In the genomic region with DNA sequence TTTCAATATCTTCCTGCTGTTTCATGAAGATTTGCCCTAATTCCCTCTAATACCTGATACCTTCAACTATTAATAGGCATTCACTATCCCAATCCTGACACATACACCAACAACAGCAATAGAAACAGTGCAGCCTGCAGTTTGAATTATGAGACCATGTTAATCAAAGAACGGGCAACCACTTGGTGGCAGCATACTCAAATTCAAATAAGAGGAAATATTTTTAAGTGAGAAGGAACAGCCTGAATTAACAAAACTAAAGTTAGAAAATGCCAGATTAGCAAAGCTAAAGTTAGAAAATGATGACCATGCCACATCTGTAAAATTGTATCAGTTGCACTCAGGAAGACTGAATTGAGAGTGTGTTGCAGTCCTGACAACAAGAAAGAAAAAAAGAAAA, we compare ENCODE assay signal across 10 cellular contexts.
A peak's percentile ranks its signal among the peaks of the same experiment; 100 is the strongest.
DNase-seq lines count a peak whose midpoint lies in the region.
"Had no signal": no experiment of that assay in that cellular context is flagged by ENCODE, and none has a peak within 500 bp of the region (broad histone marks: within the 10 kb centered on the region; RNA-seq: fewer than 3 reads in every experiment).

No MANE protein-coding gene starts in this region.

- H3K4me2 ChIP-seq in GM23248 (ENCODE audit: unreplicated experiment): no peak overlapping the region

- H3K4me3 ChIP-seq in GM23248: no peak overlapping the region
- no peak overlapping the region for H3K4me3 ChIP-seq in CD8-positive, alpha-beta memory T cell (ENCODE audit: low read length)
- H3K4me3 ChIP-seq: Peyer's patch had no signal

- no peaks in the 10 kb centered on the region for H4K20me1 ChIP-seq in GM23248 (ENCODE audit: insufficient read depth)

- H2AFZ ChIP-seq in GM23248: no peak overlapping the region
- H2AFZ ChIP-seq: parathyroid adenoma had no signal

- in situ Hi-C loops in GM23248 (cut with MboI): no loop called here

- H3K27ac ChIP-seq in GM23248: no peak overlapping the region
- no peak overlapping the region for H3K27ac ChIP-seq in CD8-positive, alpha-beta memory T cell (ENCODE audit: low read depth, low read length)
- H3K27ac ChIP-seq: parathyroid adenoma, Peyer's patch had no signal

- POLR2A ChIA-PET in CD8-positive, alpha-beta memory T cell (lab: Charles Lee): no interaction called here

- H3F3A ChIP-seq in GM23248 (ENCODE audit: insufficient read depth): no peaks in the 10 kb centered on the region

- peak; percentile 8 for DNase-seq in CD1c-positive myeloid dendritic cell (ENCODE audit: extremely low spot score)
- DNase-seq in GM23248: peak; percentile 34
- peak; percentile 0 to 6 for DNase-seq in SHP77 (lab: John Stamatoyannopoulos, UW)
- DNase-seq in iris pigment epithelial cell (ENCODE audit: low read depth): peak; percentile 40
- no peak for DNase-seq in activated T-helper 2 cell treated with anti-CD3 and anti-CD28 coated beads, Interferon-gamma antibody, Interleukin-2, Interleukin-4, amounts not matched to agents 10 μg/mL and 5 μg/mL and 100 μg/mL, durations not matched to agents 14 hours and 24 hours and 36 hours (ENCODE audit: low spot score)
- no peak for DNase-seq in T-helper 9 cell
- DNase-seq in CD8-positive, alpha-beta memory T cell: no peak
- DNase-seq in T-helper 2 cell treated with Interferon-gamma antibody and Interleukin-4, amounts not matched to agents 5 μg/mL and 100 μg/mL, for 36 hours (ENCODE audit: low spot score): no peak

- no peaks in the 10 kb centered on the region for H3K9me2 ChIP-seq in GM23248 (ENCODE audit: insufficient read depth)

- H3K27me3 ChIP-seq in GM23248 (replicated peaks; ENCODE audit: insufficient read depth): no peaks in the 10 kb centered on the region
- no peaks in the 10 kb centered on the region for H3K27me3 ChIP-seq in CD8-positive, alpha-beta memory T cell (ENCODE audit: insufficient read depth, low read length, poor library complexity, severe bottlenecking)
- H3K27me3 ChIP-seq: Peyer's patch had no signal

- H3K9ac ChIP-seq in GM23248: no peak overlapping the region
- H3K9ac ChIP-seq: parathyroid adenoma had no signal

- no peaks in the 10 kb centered on the region for H3K4me1 Mint-ChIP-seq in activated T-helper 2 cell treated with anti-CD3 and anti-CD28 coated beads, Interferon-gamma antibody, Interleukin-2, Interleukin-4, amounts not matched to agents 10 μg/mL and 5 μg/mL and 100 μg/mL, durations not matched to agents 14 hours and 24 hours and 36 hours (ENCODE audit: low read depth)
- no peaks in the 10 kb centered on the region for H3K4me1 Mint-ChIP-seq in CD8-positive, alpha-beta memory T cell
- H3K4me1 Mint-ChIP-seq in T-helper 2 cell treated with Interferon-gamma antibody and Interleukin-4, amounts not matched to agents 5 μg/mL and 100 μg/mL, for 36 hours (ENCODE audit: low read depth): no peaks in the 10 kb centered on the region

- no peaks in the 10 kb centered on the region for H3K36me3 ChIP-seq in GM23248 (ENCODE audit: low read depth)
- H3K36me3 ChIP-seq in CD8-positive, alpha-beta memory T cell (ENCODE audit: insufficient read depth, low read length): no peaks in the 10 kb centered on the region
- H3K36me3 ChIP-seq: Peyer's patch had no signal

- H3K9me3 ChIP-seq in GM23248 (ENCODE audit: low read depth): no peaks in the 10 kb centered on the region
- H3K9me3 ChIP-seq in CD8-positive, alpha-beta memory T cell (ENCODE audit: low read length): no peaks in the 10 kb centered on the region

- H3K36me3 Mint-ChIP-seq in activated T-helper 2 cell treated with anti-CD3 and anti-CD28 coated beads, Interferon-gamma antibody, Interleukin-2, Interleukin-4, amounts not matched to agents 10 μg/mL and 5 μg/mL and 100 μg/mL, durations not matched to agents 14 hours and 24 hours and 36 hours (ENCODE audit: low read depth): no peaks in the 10 kb centered on the region
- H3K36me3 Mint-ChIP-seq in CD8-positive, alpha-beta memory T cell: no peaks in the 10 kb centered on the region
- no peaks in the 10 kb centered on the region for H3K36me3 Mint-ChIP-seq in T-helper 2 cell treated with Interferon-gamma antibody and Interleukin-4, amounts not matched to agents 5 μg/mL and 100 μg/mL, for 36 hours (ENCODE audit: low read depth)

- intact Hi-C loops in activated T-helper 2 cell treated with anti-CD3 and anti-CD28 coated beads, Interferon-gamma antibody, Interleukin-2, Interleukin-4, amounts not matched to agents 10 μg/mL and 5 μg/mL and 100 μg/mL, durations not matched to agents 14 hours and 24 hours and 36 hours (cut with micrococcal nuclease): no loop called here

- no peaks in the 10 kb centered on the region for H3K79me2 ChIP-seq in GM23248 (ENCODE audit: insufficient read depth)
- H3K79me2 ChIP-seq: parathyroid adenoma had no signal

- no peak overlapping the region for H3K4me3 Mint-ChIP-seq in activated T-helper 2 cell treated with anti-CD3 and anti-CD28 coated beads, Interferon-gamma antibody, Interleukin-2, Interleukin-4, amounts not matched to agents 10 μg/mL and 5 μg/mL and 100 μg/mL, durations not matched to agents 14 hours and 24 hours and 36 hours (ENCODE audit: low read depth)
- H3K4me3 Mint-ChIP-seq in CD8-positive, alpha-beta memory T cell: no peak overlapping the region
- H3K4me3 Mint-ChIP-seq in T-helper 2 cell treated with Interferon-gamma antibody and Interleukin-4, amounts not matched to agents 5 μg/mL and 100 μg/mL, for 36 hours: no peak overlapping the region

- CTCF ChIA-PET in CD8-positive, alpha-beta memory T cell (lab: Charles Lee): no interaction called here

- H3K27me3 Mint-ChIP-seq in activated T-helper 2 cell treated with anti-CD3 and anti-CD28 coated beads, Interferon-gamma antibody, Interleukin-2, Interleukin-4, amounts not matched to agents 10 μg/mL and 5 μg/mL and 100 μg/mL, durations not matched to agents 14 hours and 24 hours and 36 hours (ENCODE audit: low read depth): no peaks in the 10 kb centered on the region
- peaks cover 0 to 13% of the 10 kb centered on the region in 2 donors for H3K27me3 Mint-ChIP-seq in CD8-positive, alpha-beta memory T cell
- H3K27me3 Mint-ChIP-seq in T-helper 2 cell treated with Interferon-gamma antibody and Interleukin-4, amounts not matched to agents 5 μg/mL and 100 μg/mL, for 36 hours (ENCODE audit: low read depth): no peaks in the 10 kb centered on the region

- H3K9me3 Mint-ChIP-seq in activated T-helper 2 cell treated with anti-CD3 and anti-CD28 coated beads, Interferon-gamma antibody, Interleukin-2, Interleukin-4, amounts not matched to agents 10 μg/mL and 5 μg/mL and 100 μg/mL, durations not matched to agents 14 hours and 24 hours and 36 hours: no peaks in the 10 kb centered on the region
- H3K9me3 Mint-ChIP-seq in CD8-positive, alpha-beta memory T cell: no peaks in the 10 kb centered on the region
- H3K9me3 Mint-ChIP-seq in T-helper 2 cell treated with Interferon-gamma antibody and Interleukin-4, amounts not matched to agents 5 μg/mL and 100 μg/mL, for 36 hours: no peaks in the 10 kb centered on the region

- H3K27ac Mint-ChIP-seq in activated T-helper 2 cell treated with anti-CD3 and anti-CD28 coated beads, Interferon-gamma antibody, Interleukin-2, Interleukin-4, amounts not matched to agents 10 μg/mL and 5 μg/mL and 100 μg/mL, durations not matched to agents 14 hours and 24 hours and 36 hours: no peak overlapping the region
- no peak overlapping the region for H3K27ac Mint-ChIP-seq in CD8-positive, alpha-beta memory T cell
- H3K27ac Mint-ChIP-seq in T-helper 2 cell treated with Interferon-gamma antibody and Interleukin-4, amounts not matched to agents 5 μg/mL and 100 μg/mL, for 36 hours: no peak overlapping the region

- 0 to 6% methylated on average over 1 of the region's 1 CpG for WGBS in GM23248 (ENCODE audit: low coverage in 1 of 2, low lambda C conversion rate in 2 of 2, missing lambda C conversion rate in 2 of 2), 2 experiments

- H3K4me1 ChIP-seq in GM23248 (ENCODE audit: insufficient read depth): no peaks in the 10 kb centered on the region
- H3K4me1 ChIP-seq in CD8-positive, alpha-beta memory T cell (ENCODE audit: insufficient read depth, low read length): no peaks in the 10 kb centered on the region
- H3K4me1 ChIP-seq: parathyroid adenoma, Peyer's patch had no signal

Comparison
In these comparisons a context has a peak if more than half of its experiments do, and no peak if none do; other contexts are left out.
1. DNase-seq: peak in CD1c-positive myeloid dendritic cell (single experiment), GM23248 (single experiment), SHP77 (2 of 2) and iris pigment epithelial cell (single experiment); none in activated T-helper 2 cell treated with anti-CD3 and anti-CD28 coated beads, Interferon-gamma antibody, Interleukin-2, Interleukin-4, amounts not matched to agents 10 μg/mL and 5 μg/mL and 100 μg/mL, durations not matched to agents 14 hours and 24 hours and 36 hours (single experiment), T-helper 9 cell (single experiment), CD8-positive, alpha-beta memory T cell (0 of 5) and T-helper 2 cell treated with Interferon-gamma antibody and Interleukin-4, amounts not matched to agents 5 μg/mL and 100 μg/mL, for 36 hours (single experiment).